1 cellular context compared by ENCODE assay signal in the genomic region with DNA sequence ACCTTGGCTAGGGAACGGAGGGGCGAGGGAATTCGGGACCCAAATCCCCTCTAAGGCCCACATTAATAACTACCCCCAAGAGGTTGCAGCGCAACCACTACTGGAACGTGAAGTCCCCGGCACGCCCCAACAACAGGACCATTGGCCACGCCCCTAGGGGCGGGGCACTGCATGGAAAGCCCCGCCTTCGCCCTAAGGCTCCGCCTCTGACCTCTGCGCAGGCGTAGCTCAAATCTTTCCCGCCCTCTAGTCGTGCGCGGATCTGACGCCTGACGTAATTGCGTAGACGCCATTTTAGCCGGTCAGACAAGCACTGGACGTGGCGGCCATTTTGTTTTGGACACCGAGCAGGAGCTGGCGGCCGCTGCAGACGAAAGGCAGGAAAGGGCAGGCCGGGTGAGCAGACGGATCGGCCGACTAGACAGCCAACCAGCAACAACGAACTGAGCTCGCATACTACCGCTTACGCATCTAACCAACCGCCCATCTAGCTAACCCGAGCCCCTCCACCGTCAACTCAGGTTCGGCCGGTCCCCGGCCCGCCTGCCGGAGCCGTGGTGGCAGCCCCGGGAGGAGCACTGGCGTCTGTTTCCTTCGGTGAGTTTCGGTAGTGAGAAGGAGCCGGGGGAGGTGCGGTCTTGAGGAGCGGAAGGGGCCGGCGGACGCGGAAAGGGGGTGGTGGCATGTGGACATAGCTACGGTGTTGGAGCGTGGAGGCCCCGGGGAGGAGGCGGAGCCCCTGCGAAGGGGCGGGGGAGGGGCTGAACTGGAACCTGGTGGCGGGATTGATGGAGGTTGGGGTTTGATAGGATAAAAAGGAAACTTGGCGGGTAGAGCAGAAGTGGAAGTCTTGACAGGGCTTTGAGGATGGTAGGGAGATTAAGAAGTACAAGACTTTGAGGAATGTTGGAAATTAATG.
TF ChIP-seq lines count a peak whose summit lies in the region.

A gene with protein sequence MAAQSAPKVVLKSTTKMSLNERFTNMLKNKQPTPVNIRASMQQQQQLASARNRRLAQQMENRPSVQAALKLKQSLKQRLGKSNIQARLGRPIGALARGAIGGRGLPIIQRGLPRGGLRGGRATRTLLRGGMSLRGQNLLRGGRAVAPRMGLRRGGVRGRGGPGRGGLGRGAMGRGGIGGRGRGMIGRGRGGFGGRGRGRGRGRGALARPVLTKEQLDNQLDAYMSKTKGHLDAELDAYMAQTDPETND (plus strand): TSS at position 320 of the 919 bp plus-strand sequence. CDS start 2,523 bp downstream, outside the sequence.

TF ChIP-seq in WTC11, 78 proteins besides CTCF, POLR2A, EP300 and RAD21 (continued from another document):
- TF ChIP-seq, protein P1, sequence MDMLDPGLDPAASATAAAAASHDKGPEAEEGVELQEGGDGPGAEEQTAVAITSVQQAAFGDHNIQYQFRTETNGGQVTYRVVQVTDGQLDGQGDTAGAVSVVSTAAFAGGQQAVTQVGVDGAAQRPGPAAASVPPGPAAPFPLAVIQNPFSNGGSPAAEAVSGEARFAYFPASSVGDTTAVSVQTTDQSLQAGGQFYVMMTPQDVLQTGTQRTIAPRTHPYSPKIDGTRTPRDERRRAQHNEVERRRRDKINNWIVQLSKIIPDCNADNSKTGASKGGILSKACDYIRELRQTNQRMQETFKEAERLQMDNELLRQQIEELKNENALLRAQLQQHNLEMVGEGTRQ (CRISPR knock-in tag; IDR thresholded peaks at IDR 0.05), result peak; percentile 19; the same call in 1 of the 2 replicates
- TF ChIP-seq PRRX2 (CRISPR knock-in tag; IDR thresholded peaks at IDR 0.05) (no peak), ETV6 (CRISPR knock-in tag; IDR thresholded peaks at IDR 0.05) (peak; percentile 64; the same call in 1 of the 2 replicates), SOX15 (CRISPR knock-in tag; IDR thresholded peaks at IDR 0.05) (no peak), RELA (CRISPR knock-in tag; IDR thresholded peaks at IDR 0.05; ENCODE audit: borderline replicate concordance) (no peak), NFE2L1 (CRISPR knock-in tag; IDR thresholded peaks at IDR 0.05) (peak; percentile 88), RORB (CRISPR knock-in tag; IDR thresholded peaks at IDR 0.05) (no peak), NR2C2 (CRISPR knock-in tag; IDR thresholded peaks at IDR 0.05) (no peak), SP1 (CRISPR knock-in tag; conservative IDR thresholded peaks at IDR 0.05) (peak; percentile 88), ZNF138 (CRISPR knock-in tag; conservative IDR thresholded peaks at IDR 0.05) (no peak), ELF4 (CRISPR knock-in tag; IDR thresholded peaks at IDR 0.05; ENCODE audit: low read depth) (no peak), ZNF671 (CRISPR knock-in tag; IDR thresholded peaks at IDR 0.05) (no peak), ZNF396 (CRISPR knock-in tag; IDR thresholded peaks at IDR 0.05; ENCODE audit: borderline replicate concordance) (no peak), FOXK1 (CRISPR knock-in tag; IDR thresholded peaks at IDR 0.05) (no peak), GABPB1 (CRISPR knock-in tag; IDR thresholded peaks at IDR 0.05) (peak; percentile 85), ESRRA (CRISPR knock-in tag; IDR thresholded peaks at IDR 0.05; ENCODE audit: borderline replicate concordance) (no peak), TEAD4 (CRISPR knock-in tag; IDR thresholded peaks at IDR 0.05) (0 out of 2 replicates have a peak, but pooled peaks have one; percentile 32), ZNF232 (CRISPR knock-in tag; IDR thresholded peaks at IDR 0.05) (0 out of 2 replicates have a peak, but pooled peaks have one; percentile 9)
- TF ChIP-seq, protein P2, sequence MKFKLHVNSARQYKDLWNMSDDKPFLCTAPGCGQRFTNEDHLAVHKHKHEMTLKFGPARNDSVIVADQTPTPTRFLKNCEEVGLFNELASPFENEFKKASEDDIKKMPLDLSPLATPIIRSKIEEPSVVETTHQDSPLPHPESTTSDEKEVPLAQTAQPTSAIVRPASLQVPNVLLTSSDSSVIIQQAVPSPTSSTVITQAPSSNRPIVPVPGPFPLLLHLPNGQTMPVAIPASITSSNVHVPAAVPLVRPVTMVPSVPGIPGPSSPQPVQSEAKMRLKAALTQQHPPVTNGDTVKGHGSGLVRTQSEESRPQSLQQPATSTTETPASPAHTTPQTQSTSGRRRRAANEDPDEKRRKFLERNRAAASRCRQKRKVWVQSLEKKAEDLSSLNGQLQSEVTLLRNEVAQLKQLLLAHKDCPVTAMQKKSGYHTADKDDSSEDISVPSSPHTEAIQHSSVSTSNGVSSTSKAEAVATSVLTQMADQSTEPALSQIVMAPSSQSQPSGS (CRISPR knock-in tag; IDR thresholded peaks at IDR 0.05; ENCODE audit: borderline replicate concordance, low read depth), result no peak
- TF ChIP-seq, protein P3, sequence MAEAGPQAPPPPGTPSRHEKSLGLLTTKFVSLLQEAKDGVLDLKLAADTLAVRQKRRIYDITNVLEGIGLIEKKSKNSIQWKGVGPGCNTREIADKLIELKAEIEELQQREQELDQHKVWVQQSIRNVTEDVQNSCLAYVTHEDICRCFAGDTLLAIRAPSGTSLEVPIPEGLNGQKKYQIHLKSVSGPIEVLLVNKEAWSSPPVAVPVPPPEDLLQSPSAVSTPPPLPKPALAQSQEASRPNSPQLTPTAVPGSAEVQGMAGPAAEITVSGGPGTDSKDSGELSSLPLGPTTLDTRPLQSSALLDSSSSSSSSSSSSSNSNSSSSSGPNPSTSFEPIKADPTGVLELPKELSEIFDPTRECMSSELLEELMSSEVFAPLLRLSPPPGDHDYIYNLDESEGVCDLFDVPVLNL (CRISPR knock-in tag; IDR thresholded peaks at IDR 0.05; ENCODE audit: borderline replicate concordance, low read depth), result peak; percentile 91
TF ChIP-seq in WTC11: peak in this region for 26.
